In the genomic region with DNA sequence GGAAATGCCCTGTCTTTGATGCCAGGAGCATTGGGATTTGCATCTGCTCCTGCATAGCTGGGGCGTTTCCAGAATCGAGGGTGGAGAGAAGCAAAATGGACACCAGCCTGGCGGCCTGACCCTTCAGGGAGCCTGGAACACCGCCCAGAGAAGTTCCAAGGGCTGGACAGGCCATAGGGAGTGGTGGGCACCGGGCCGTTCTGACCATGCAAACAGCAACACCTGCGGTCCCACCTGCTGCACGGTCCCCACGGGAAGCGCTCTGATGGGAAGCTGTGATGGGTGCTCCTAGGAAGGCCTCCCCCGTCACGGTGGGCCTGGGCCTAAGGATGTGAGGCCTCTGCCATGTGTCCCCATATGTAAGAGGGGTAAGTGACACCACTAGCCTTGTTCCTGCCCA, we compare ENCODE assay signal across 32 cellular contexts.
"Had no signal": no experiment of that assay in that cellular context is flagged by ENCODE, and none has a peak within 500 bp of the region (broad histone marks: within the 10 kb centered on the region; RNA-seq: fewer than 3 reads in every experiment).

No MANE protein-coding gene starts in this region.

- H3K4me3 ChIP-seq: adrenal gland, breast epithelium, cardiac muscle cell, colonic mucosa, esophagus squamous epithelium had no signal

- H3K9me3 ChIP-seq: adrenal gland, breast epithelium, colonic mucosa, esophagus squamous epithelium had no signal

- H3K27ac ChIP-seq: adrenal gland, breast epithelium, cardiac muscle cell, colonic mucosa, epithelial cell of prostate, esophagus squamous epithelium, WERI-Rb-1 had no signal

- DNase-seq: activated B cell treated with CpG ODN at 0.5 μM for 24 hours; activated CD4-positive, alpha-beta T cell treated with anti-CD3 and anti-CD28 coated beads for 48 hours; activated CD4-positive, alpha-beta T cell treated with anti-CD3 and anti-CD28 coated beads, Interleukin-2, amount 50 U/mL, for 1 hour; activated CD4-positive, alpha-beta T cell treated with anti-CD3 and anti-CD28 coated beads, Interleukin-2, amount 50 U/mL, for 48 hours; activated CD8-positive, alpha-beta memory T cell treated with anti-CD3 and anti-CD28 coated beads for 24 hours; activated CD8-positive, alpha-beta T cell treated with anti-CD3 and anti-CD28 coated beads for 36 hours; activated effector memory CD4-positive, alpha-beta T cell treated with Interleukin-2 at 50 U/mL for 16 hours; activated gamma-delta T cell treated with Interleukin-2 at 50 U/mL for 16 hours; activated naive CD4-positive, alpha-beta T cell treated with Interleukin-2 at 50 U/mL for 16 hours; activated naive CD8-positive, alpha-beta T cell treated with anti-CD3 and anti-CD28 coated beads for 36 hours; activated naive CD8-positive, alpha-beta T cell treated with anti-CD3 and anti-CD28 coated beads, Interleukin-2, amount 50 U/mL, for 24 hours; activated T-cell treated with anti-CD3 and anti-CD28 coated beads, Interleukin-2, amount 50 U/mL, for 4 hours; adrenal gland; amygdala; aorta; central memory CD4-positive, alpha-beta T cell; cerebellar nuclear complex; colonic mucosa; effector CD8-positive, alpha-beta T cell; esophagus squamous epithelium; head of caudate nucleus; T-helper 17 cell; T1000; WERI-Rb-1 had no signal

- H3K4me1 ChIP-seq: adrenal gland, breast epithelium, colonic mucosa had no signal

- H3K36me3 ChIP-seq: adrenal gland, breast epithelium, cardiac muscle cell, colonic mucosa, esophagus squamous epithelium, WERI-Rb-1 had no signal

- ATAC-seq: activated CD4-positive, CD25-positive, alpha-beta regulatory T cell treated with anti-CD3 and anti-CD28 coated beads, Interleukin-2, amount 50 U/mL, for 24 hours; activated CD8-positive, alpha-beta T cell treated with anti-CD3 and anti-CD28 coated beads for 36 hours; activated naive CD8-positive, alpha-beta T cell treated with anti-CD3 and anti-CD28 coated beads, Interleukin-2, amount 50 U/mL, for 24 hours; activated T-cell treated with anti-CD3 and anti-CD28 coated beads, Interleukin-2, amount 50 U/mL, for 4 hours; activated T-helper 17 cell treated with anti-CD3 and anti-CD28 coated beads, Interleukin-2, amount 50 U/mL, for 72 hours; T-helper 17 cell had no signal

- H3K27me3 ChIP-seq: adrenal gland, breast epithelium, cardiac muscle cell, colonic mucosa, esophagus squamous epithelium had no signal

- FAIRE-seq: endometrium, endothelial cell of umbilical vein, frontal cortex had no signal
